21 cellular contexts compared by ENCODE assay signal in the genomic region with DNA sequence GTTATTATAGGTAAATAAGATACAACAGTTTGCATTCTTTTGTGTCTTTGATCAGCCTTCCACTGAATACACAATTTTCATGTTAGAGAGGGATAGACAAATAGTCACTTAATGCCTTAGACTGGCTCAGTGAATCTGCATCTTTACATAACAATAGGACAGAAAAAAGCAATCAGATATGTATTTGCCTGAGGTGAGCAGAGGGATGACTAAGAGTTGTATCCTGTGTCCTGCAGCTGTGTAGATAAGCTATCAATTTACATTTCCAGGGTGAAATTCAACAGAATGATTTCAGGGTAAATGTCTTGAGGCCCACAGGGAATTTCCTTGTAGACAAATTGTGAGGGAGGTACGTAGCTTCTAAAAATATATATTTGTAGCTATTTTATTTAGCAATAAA.
A peak's percentile ranks its signal among the peaks of the same experiment; 100 is the strongest.
DNase-seq lines count a peak whose midpoint lies in the region; FAIRE-seq and TF ChIP-seq lines count a peak whose summit lies in the region.
"Had no signal": no experiment of that assay in that cellular context is flagged by ENCODE, and none has a peak within 500 bp of the region (broad histone marks: within the 10 kb centered on the region; RNA-seq: fewer than 3 reads in every experiment).

No MANE protein-coding gene starts in this region.

- no peak overlapping the region for H3K4me3 ChIP-seq in HAP-1
- 0 out of 2 replicates have a peak overlapping the region, but pooled peaks have one; percentile 5 for H3K4me3 ChIP-seq in iPS-20b (ENCODE audit: low read length)
- no peak overlapping the region for H3K4me3 ChIP-seq in dorsolateral prefrontal cortex
- H3K4me3 ChIP-seq: psoas muscle, spleen had no signal

- H3K9me3 ChIP-seq in HAP-1 (no peaks in the 10 kb centered on the region), iPS-20b (ENCODE audit: insufficient read depth, low read depth, low read length) (no peaks in the 10 kb centered on the region)
- H3K9me3 ChIP-seq: psoas muscle had no signal

- FAIRE-seq in D721Med (lab: Jason Lieb, UNC), result no peak
- FAIRE-seq: G401.6, RCC 7860 had no signal

- H3K9ac ChIP-seq in iPS-20b (ENCODE audit: low read depth, low read length), result no peak overlapping the region

- intact Hi-C loops in dorsolateral prefrontal cortex (cut with DNase I), result no loop called here

- no peak for TF ChIP-seq CTCF in D721Med (IDR thresholded peaks at IDR 0.05; ENCODE audit: insufficient read depth, missing control alignments)
- TF ChIP-seq CTCF in dorsolateral prefrontal cortex (IDR thresholded peaks at IDR 0.05 in 54 of 56, conservative IDR thresholded peaks at IDR 0.05 in 2 of 56; ENCODE audit: low read depth in 1 of 56, partially characterized antibody in 56 of 56), result no peak
- no peak for TF ChIP-seq CTCF in chondrocyte (IDR thresholded peaks at IDR 0.05)

- H3K27me3 Mint-ChIP-seq in chondrocyte (ENCODE audit: low read depth), result no peaks in the 10 kb centered on the region
- H3K27me3 Mint-ChIP-seq: central memory CD8-positive, alpha-beta T cell; effector memory CD8-positive, alpha-beta T cell; natural killer cell treated with Interleukin-12 subunit alpha and Interleukin-12 subunit beta and Interleukin-15 and Interleukin-18, amount 100 ng/mL, for 72 hours had no signal

- in situ Hi-C loops in HAP-1 (cut with MboI; ENCODE audit: low sequenced_read_pairs), result no loop called here

- H3K27ac ChIP-seq in iPS-20b (ENCODE audit: low read length), result no peak overlapping the region
- H3K27ac ChIP-seq in dorsolateral prefrontal cortex, result no peak overlapping the region
- H3K27ac ChIP-seq: psoas muscle, spleen had no signal

- no peak overlapping the region for H3K4me3 Mint-ChIP-seq in chondrocyte (ENCODE audit: unreplicated experiment)
- H3K4me3 Mint-ChIP-seq: central memory CD8-positive, alpha-beta T cell; effector memory CD8-positive, alpha-beta T cell; natural killer cell treated with Interleukin-12 subunit alpha and Interleukin-12 subunit beta and Interleukin-15 and Interleukin-18, amount 100 ng/mL, for 72 hours had no signal

- DNase-seq in HAP-1 (ENCODE audit: low spot score in 2 of 2) (peak; percentile 18 to 82), NCI-H2081 (lab: John Stamatoyannopoulos, UW) (peak; percentile 59 to 89), OCI-M1 (lab: John Stamatoyannopoulos, UW) (peak; percentile 69), D721Med (ENCODE audit: insufficient read length, low spot score) (no peak), dorsolateral prefrontal cortex (no peak), chondrocyte (ENCODE audit: low spot score) (no peak)
- DNase-seq: activated CD4-positive, alpha-beta T cell treated with anti-CD3 and anti-CD28 coated beads for 48 hours; AML-193; amniotic stem cell; effector memory CD8-positive, alpha-beta T cell; KG1; mesenchymal stem cell; NCI-H1105; NCI-H526; psoas muscle; spleen had no signal

- H3K36me3 Mint-ChIP-seq in chondrocyte (ENCODE audit: low read depth), result no peaks in the 10 kb centered on the region

- no peaks in the 10 kb centered on the region for H3K36me3 ChIP-seq in HAP-1 (replicated peaks)
- H3K36me3 ChIP-seq in iPS-20b (ENCODE audit: insufficient read depth, low read depth, low read length), result no peaks in the 10 kb centered on the region
- H3K36me3 ChIP-seq: spleen had no signal

- peaks cover 13% of the 10 kb centered on the region for H3K9me3 Mint-ChIP-seq in chondrocyte (ENCODE audit: low read depth)

- H3K27me3 ChIP-seq in HAP-1 (ENCODE audit: low read depth), result no peaks in the 10 kb centered on the region
- peaks cover 15% of the 10 kb centered on the region for H3K27me3 ChIP-seq in iPS-20b (ENCODE audit: insufficient read depth, low read length)
- H3K27me3 ChIP-seq in dorsolateral prefrontal cortex, result no peaks in the 10 kb centered on the region
- H3K27me3 ChIP-seq: spleen had no signal

- no peaks in the 10 kb centered on the region for H3K4me1 Mint-ChIP-seq in chondrocyte (ENCODE audit: low read depth)
- H3K4me1 Mint-ChIP-seq: central memory CD8-positive, alpha-beta T cell had no signal

- peaks cover 23% of the 10 kb centered on the region for H3K4me1 ChIP-seq in HAP-1
- H3K4me1 ChIP-seq in iPS-20b (ENCODE audit: insufficient read depth, low read length), result peaks cover 18% of the 10 kb centered on the region
- H3K4me1 ChIP-seq: psoas muscle, spleen had no signal

- H3K27ac Mint-ChIP-seq in chondrocyte (ENCODE audit: unreplicated experiment), result no peak overlapping the region
- H3K27ac Mint-ChIP-seq: effector memory CD8-positive, alpha-beta T cell; natural killer cell treated with Interleukin-12 subunit alpha and Interleukin-12 subunit beta and Interleukin-15 and Interleukin-18, amount 100 ng/mL, for 72 hours had no signal

Comparison
In these comparisons a context has a peak if more than half of its experiments do, and no peak if none do; other contexts are left out.
1. DNase-seq: peak in HAP-1 (2 of 2), NCI-H2081 (2 of 2) and OCI-M1 (single experiment); none in D721Med (single experiment), dorsolateral prefrontal cortex (0 of 10) and chondrocyte (single experiment).